27 cellular contexts compared by ENCODE assay signal in genomic region chr5:63928451-63928850, GRCh38. TPM values are rescaled to one million over a fixed set of nuclear protein-coding genes. Genes with fewer than 3 reads are reported as not detected.
DNase-seq lines count a peak whose midpoint lies in the region; ATAC-seq lines count a peak whose summit lies in the region.
"Had no signal": no experiment of that assay in that cellular context is flagged by ENCODE, and none has a peak within 500 bp of the region (broad histone marks: within the 10 kb centered on the region; RNA-seq: fewer than 3 reads in every experiment).

No MANE protein-coding gene starts in this region.

- DNase-seq in DMS 273 treated with DMSO at 0.1 percent for 48 hours (lab: John Stamatoyannopoulos, UW) (peak; percentile 47), NCI-H1694 (lab: John Stamatoyannopoulos, UW) (peak; percentile 80), NCI-H524 (lab: John Stamatoyannopoulos, UW) (peak; percentile 90 to 96), cerebellar cortex (ENCODE audit: low spot score) (peak; percentile 84), middle frontal gyrus (ENCODE audit: extremely low spot score, low spot score) (no peak), kidney glomerular epithelial cell (lab: John Stamatoyannopoulos, UW) (no peak), left colon (no peak)
- DNase-seq: AML-193; CD4-positive, alpha-beta T cell; COR-L47; DMS79; EL; GF-D8; NCI-H1048; NCI-H1436; NCI-H1930; NCI-H2107; NCI-H226; NCI-H526; NK-92 treated with Interleukin-12 subunit alpha and Interleukin-12 subunit beta, amount 100 ng/mL, for 24 hours; PC-3; SK-N-SH; SW 1271; T-helper 17 cell had no signal

- no peak for ATAC-seq in left colon
- ATAC-seq: A549, PC-3, T-helper 17 cell had no signal

- intact Hi-C loops in left colon (cut with DNase I, micrococcal nuclease) = no loop called here

RNA-seq across cellular contexts. Expression of gene HTR1A, which starts 33.8 kb away (rescaled TPM):
- total RNA-seq in left colon = not detected
- total RNA-seq: CD4-positive, alpha-beta T cell; H4; HT-29; PC-3; T-helper 17 cell had no signal

Comparison
In these comparisons a context has a peak if more than half of its experiments do, and no peak if none do; other contexts are left out.
1. DNase-seq: peak in DMS 273 treated with DMSO at 0.1 percent for 48 hours (single experiment), NCI-H1694 (single experiment), NCI-H524 (2 of 2) and cerebellar cortex (single experiment); none in middle frontal gyrus (single experiment), kidney glomerular epithelial cell (single experiment) and left colon (0 of 2).